8 cellular contexts compared by ENCODE assay signal in genomic region chr17:47949951-47950350, GRCh38. TPM values are rescaled to one million over a fixed set of nuclear protein-coding genes. Genes with fewer than 3 reads are reported as not detected.
DNase-seq lines count a peak whose midpoint lies in the region; ATAC-seq, FAIRE-seq and TF ChIP-seq lines count a peak whose summit lies in the region.

No MANE protein-coding gene starts in this region.

- H3K4me2 ChIP-seq in neural progenitor cell = peak overlapping the region; percentile 68

- no peaks in the 10 kb centered on the region for H3F3A ChIP-seq in neural progenitor cell (ENCODE audit: low read depth)

- H2AFZ ChIP-seq in neural progenitor cell (replicated peaks) = peak overlapping the region; percentile 96

- H3K9ac ChIP-seq in neural progenitor cell = no peak overlapping the region

- peak; percentile 40 for DNase-seq in DMS53 treated with DMSO at 0.1 percent for 48 hours (lab: John Stamatoyannopoulos, UW; ENCODE audit: unreplicated experiment)
- DNase-seq in breast epithelium (ENCODE audit: low spot score in 2 of 2) = peak; percentile 84 to 86
- DNase-seq in neural progenitor cell (ENCODE audit: low spot score) = no peak
- DNase-seq in NCI-H1694 (lab: John Stamatoyannopoulos, UW) = no peak
- no peak for DNase-seq in RCC 7860 (ENCODE audit: low spot score)
- no peak for DNase-seq in AG08395 (ENCODE audit: low spot score)

- peaks cover 2% of the 10 kb centered on the region for H3K27me3 Mint-ChIP-seq in neural progenitor cell (ENCODE audit: insufficient read depth, low read depth)

- no peak overlapping the region for H3K4me3 Mint-ChIP-seq in neural progenitor cell

- no peaks in the 10 kb centered on the region for H3K79me2 ChIP-seq in neural progenitor cell (ENCODE audit: low read depth)

- intact Hi-C loops in breast epithelium (cut with DNase I; ENCODE audit: low total_unique reads) = no loop called here

- FAIRE-seq in RCC 7860 (lab: Jason Lieb, UNC) = no peak

- H3K27me3 ChIP-seq in breast epithelium (no peaks in the 10 kb centered on the region), neural progenitor cell (peaks cover 5% of the 10 kb centered on the region)

- peak overlapping the region; percentile 95 to 97 for H3K27ac ChIP-seq in breast epithelium
- H3K27ac ChIP-seq in neural progenitor cell = no peak overlapping the region

- TF ChIP-seq CTCF in breast epithelium (IDR thresholded peaks at IDR 0.05) = no peak
- no peak for TF ChIP-seq CTCF in neural progenitor cell (IDR thresholded peaks at IDR 0.05)

- H4K20me1 ChIP-seq in neural progenitor cell (ENCODE audit: low read depth) = no peaks in the 10 kb centered on the region

- H3K9me3 ChIP-seq in breast epithelium (no peaks in the 10 kb centered on the region), neural progenitor cell (ENCODE audit: low read depth) (no peaks in the 10 kb centered on the region)

- H3K4me1 ChIP-seq in breast epithelium (peaks cover 8 to 44% of the 10 kb centered on the region in 2 donors), neural progenitor cell (peaks cover 5% of the 10 kb centered on the region)

- peak; percentile 26 for ATAC-seq in HG03354 (IDR thresholded peaks at IDR 0.05; ENCODE audit: poor library complexity, severe bottlenecking, unreplicated experiment)
- ATAC-seq in HG02870 (IDR thresholded peaks at IDR 0.05; ENCODE audit: unreplicated experiment) = no peak

- no peaks in the 10 kb centered on the region for H3K36me3 Mint-ChIP-seq in neural progenitor cell

- H3K36me3 ChIP-seq in breast epithelium = no peaks in the 10 kb centered on the region
- no peaks in the 10 kb centered on the region for H3K36me3 ChIP-seq in neural progenitor cell

- peak overlapping the region in 2 of 3 donors; percentile 42 to 63 for H3K4me3 ChIP-seq in breast epithelium
- H3K4me3 ChIP-seq in neural progenitor cell = no peak overlapping the region

- peaks cover 11% of the 10 kb centered on the region for H3K4me1 Mint-ChIP-seq in neural progenitor cell

- H3K9me3 Mint-ChIP-seq in neural progenitor cell = no peaks in the 10 kb centered on the region

- no peak overlapping the region for H3K27ac Mint-ChIP-seq in neural progenitor cell

- TF ChIP-seq POLR2A in breast epithelium (IDR thresholded peaks at IDR 0.05) = no peak

RNA-seq across cellular contexts. Expression of gene PRR15L, which starts 7.7 kb away (rescaled TPM):
- total RNA-seq in breast epithelium = 100 to 1,000 TPM in 1 of 3 donors, 10 to 100 TPM in 1, not detected in 1; 38.7 to 105 TPM
- not detected in 2 replicates for total RNA-seq in neural progenitor cell (ENCODE audit: low replicate concordance)

RNA-seq across cellular contexts. Expression of gene PNPO, which starts 8.6 kb away (rescaled TPM):
- total RNA-seq in breast epithelium = 10 to 100 TPM; 28.3 to 61.2 (median 34.7) TPM
- 8.0 and 9.1 TPM in 2 replicates for total RNA-seq in neural progenitor cell (ENCODE audit: low replicate concordance)

RNA-seq across cellular contexts. Expression of gene CDK5RAP3, which starts 21.0 kb away (rescaled TPM):
- total RNA-seq in breast epithelium (100 to 1,000 TPM; 121 to 198 (median 183) TPM), neural progenitor cell (ENCODE audit: low replicate concordance) (104 and 168 TPM in 2 replicates)

RNA-seq across cellular contexts. Expression of gene SP2, which starts 53.9 kb away (rescaled TPM):
- 1 to 10 TPM; 4.6 to 9.8 (median 5.6) TPM for total RNA-seq in breast epithelium
- total RNA-seq in neural progenitor cell (ENCODE audit: low replicate concordance) = 1.6 and 2.3 TPM in 2 replicates

Comparison
In these comparisons a context has a peak if more than half of its experiments do, and no peak if none do; other contexts are left out.
1. DNase-seq: peak in DMS53 treated with DMSO at 0.1 percent for 48 hours (single experiment) and breast epithelium (2 of 2); none in neural progenitor cell (single experiment), NCI-H1694 (single experiment), RCC 7860 (single experiment) and AG08395 (single experiment).